In the genomic region with DNA sequence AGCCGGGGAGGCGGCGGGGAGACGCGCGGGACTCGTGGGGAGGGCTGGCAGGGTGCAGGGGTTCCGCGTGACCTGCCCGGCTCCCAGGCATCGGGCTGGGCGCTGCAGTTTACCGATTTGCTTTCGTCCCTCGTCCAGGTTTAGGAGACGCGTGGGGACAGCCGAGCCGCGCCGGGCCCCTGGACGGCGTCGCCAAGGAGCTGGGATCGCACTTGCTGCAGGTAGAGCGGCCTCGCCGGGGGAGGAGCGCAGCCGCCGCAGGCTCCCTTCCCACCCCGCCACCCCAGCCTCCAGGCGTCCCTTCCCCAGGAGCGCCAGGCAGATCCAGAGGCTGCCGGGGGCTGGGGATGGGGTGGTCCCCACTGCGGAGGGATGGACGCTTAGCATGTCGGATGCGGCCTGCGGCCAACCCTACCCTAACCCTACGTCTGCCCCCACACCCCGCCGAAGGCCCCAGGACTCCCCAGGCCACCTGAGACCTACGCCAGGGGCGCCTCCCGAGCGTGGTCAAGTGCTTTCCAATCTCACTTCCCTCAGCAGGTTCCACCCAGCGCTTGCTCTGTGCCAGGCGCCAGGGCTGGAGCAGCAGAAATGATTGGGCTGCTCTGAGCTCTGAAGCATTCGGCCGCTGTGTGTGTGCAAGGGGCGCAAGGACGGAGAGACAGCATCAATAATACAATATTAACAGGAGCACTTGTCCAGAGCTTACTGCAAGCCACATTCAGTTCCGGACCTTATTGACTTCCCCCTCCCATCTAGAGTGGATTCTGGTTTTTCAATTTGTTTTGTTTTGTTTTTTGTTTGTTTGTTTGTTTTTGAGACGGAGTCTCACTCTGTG, we compare ENCODE assay signal across 14 cellular contexts. TPM values are rescaled to one million over a fixed set of nuclear protein-coding genes. Genes with fewer than 3 reads are reported as not detected.
DNase-seq lines count a peak whose midpoint lies in the region; TF ChIP-seq lines count a peak whose summit lies in the region.
"Had no signal": no experiment of that assay in that cellular context is flagged by ENCODE, and none has a peak within 500 bp of the region (broad histone marks: within the 10 kb centered on the region; RNA-seq: fewer than 3 reads in every experiment).

No MANE protein-coding gene starts in this region.

- TF ChIP-seq CTCF in A673 (conservative IDR thresholded peaks at IDR 0.05; ENCODE audit: low read depth, low read length), result no peak
- TF ChIP-seq CTCF in GM13977 (IDR thresholded peaks at IDR 0.05; ENCODE audit: extremely low read depth, insufficient read depth, missing control alignments), result no peak
- TF ChIP-seq CTCF in endothelial cell (IDR thresholded peaks at IDR 0.05; ENCODE audit: unreplicated experiment), result no peak
- no peak for TF ChIP-seq CTCF in neural crest cell (conservative IDR thresholded peaks at IDR 0.05)
- no peak for TF ChIP-seq CTCF in testis (IDR thresholded peaks at IDR 0.05)
- no peak for TF ChIP-seq CTCF in foreskin fibroblast (IDR thresholded peaks at IDR 0.05; ENCODE audit: low read depth, low read length)

- H3K27ac Mint-ChIP-seq in endothelial cell (ENCODE audit: unreplicated experiment), result no peak overlapping the region
- no peak overlapping the region for H3K27ac Mint-ChIP-seq in neural crest cell (ENCODE audit: unreplicated experiment)

- CTCF ChIA-PET in A673 (lab: Charles Lee), result no interaction called here

- H3K36me3 ChIP-seq in A673 (ENCODE audit: insufficient read depth, low read length, poor library complexity, severe bottlenecking) (peaks cover 14% of the 10 kb centered on the region), testis (ENCODE audit: low read depth, missing control alignments) (no peaks in the 10 kb centered on the region)

- intact Hi-C loops in A673 (cut with micrococcal nuclease; ENCODE audit: unreplicated experiment) (loop anchor here (5.0 kb wide), 1 partner anchor 67 kb away; no protein-coding TSS in a partner anchor), testis (cut with DNase I; ENCODE audit: low total_unique reads) (no loop called here)

- H3K4me1 ChIP-seq in A673 (ENCODE audit: insufficient read depth, low read length, poor library complexity, severe bottlenecking) (peaks cover 66% of the 10 kb centered on the region), testis (peaks cover 14% of the 10 kb centered on the region)

- H3K27me3 ChIP-seq in A673 (replicated peaks; ENCODE audit: insufficient read depth, low read depth, low read length, poor library complexity) (no peaks in the 10 kb centered on the region), testis (no peaks in the 10 kb centered on the region)

- no peak for TF ChIP-seq POLR2A in testis (IDR thresholded peaks at IDR 0.05)

- H3K4me3 ChIP-seq in A673 (ENCODE audit: low read depth, low read length, poor library complexity, severe bottlenecking) (no peak overlapping the region), testis (no peak overlapping the region), foreskin fibroblast (ENCODE audit: low read depth in 1 of 2, low read length in 2 of 2) (no peak overlapping the region)

- H3K9me3 ChIP-seq in A673 (ENCODE audit: low read depth, low read length, poor library complexity, severe bottlenecking) (no peaks in the 10 kb centered on the region), testis (no peaks in the 10 kb centered on the region)

- H3K27ac ChIP-seq in A673 (ENCODE audit: low read depth, low read length, poor library complexity, severe bottlenecking) (peak overlapping the region; percentile 92), testis (no peak overlapping the region)

- in situ Hi-C loops in GM13977 (cut with MboI; ENCODE audit: low pct_unique_long_range_greater_than_20kb, low sequenced_read_pairs, unreplicated experiment), result no loop called here

- H3K36me3 Mint-ChIP-seq in endothelial cell (ENCODE audit: low read depth, unreplicated experiment) (peaks cover 9% of the 10 kb centered on the region), neural crest cell (ENCODE audit: low read depth) (no peaks in the 10 kb centered on the region)

- H3K9me3 Mint-ChIP-seq in endothelial cell (ENCODE audit: unreplicated experiment) (no peaks in the 10 kb centered on the region), neural crest cell (no peaks in the 10 kb centered on the region)

- DNase-seq in A673 (ENCODE audit: low spot score) (no peak), GM13977 (ENCODE audit: low spot score) (peak; percentile 57), endothelial cell (ENCODE audit: low spot score) (no peak), neural crest cell (ENCODE audit: low read depth, low spot score) (no peak), NCI-H128 (lab: John Stamatoyannopoulos, UW; ENCODE audit: unreplicated experiment) (no peak), testis (no peak), foreskin fibroblast (no peak), OCI-M2 (lab: John Stamatoyannopoulos, UW; ENCODE audit: unreplicated experiment) (no peak)
- DNase-seq: COR-L47, foreskin melanocyte, KBM-7, NCI-H510A treated with DMSO at 0.1 percent for 48 hours, substantia nigra, SW 1271 had no signal

- POLR2A ChIA-PET in A673 (lab: Charles Lee; ENCODE audit: low non-redundant PET), result no interaction called here

- H3K27me3 Mint-ChIP-seq in endothelial cell (ENCODE audit: unreplicated experiment), result peaks cover 24% of the 10 kb centered on the region
- peaks cover 99% of the 10 kb centered on the region for H3K27me3 Mint-ChIP-seq in neural crest cell (ENCODE audit: low read depth)

- H3K4me3 Mint-ChIP-seq in endothelial cell (ENCODE audit: unreplicated experiment) (peak overlapping the region; percentile 74), neural crest cell (peak overlapping the region; percentile 51)

- 8 to 15% methylated on average over 8 to 44 of the region's 55 CpGs for WGBS in testis, 2 donors

- BruUV-seq in A673 (replicated peaks; lab: Mats Ljungman, UMichigan), result no TSS peak

- peaks cover 25% of the 10 kb centered on the region for H3K4me1 Mint-ChIP-seq in endothelial cell (ENCODE audit: unreplicated experiment)
- peaks cover 9% of the 10 kb centered on the region for H3K4me1 Mint-ChIP-seq in neural crest cell

RNA-seq across cellular contexts. Expression of gene SIM2, which starts 10.3 kb away (rescaled TPM):
- total RNA-seq in A673 (2021), result 42.7 and 49.1 TPM in 2 replicates
- total RNA-seq in endothelial cell (ENCODE audit: unreplicated experiment), result 17.1 TPM
- total RNA-seq in neural crest cell, result not detected in 2 replicates
- total RNA-seq in testis, result under 1 TPM; 0.19 to 0.71 TPM
- 0.90 TPM for polyA plus RNA-seq in testis (ENCODE audit: insufficient read depth, low read depth, low replicate concordance)

Comparison
In these comparisons a context has a peak if more than half of its experiments do, and no peak if none do; other contexts are left out.
1. RNA of gene SIM2, which starts 10.3 kb away (total RNA-seq): 42.7 to 49.1 TPM in A673 and 17.1 TPM in endothelial cell (single experiment); 0.19 to 0.71 TPM in testis and not detected in neural crest cell; every median in the first group is over 10 times any median in the second.